Comparison of ENCODE assay signal across 1 cellular context in the genomic region with DNA sequence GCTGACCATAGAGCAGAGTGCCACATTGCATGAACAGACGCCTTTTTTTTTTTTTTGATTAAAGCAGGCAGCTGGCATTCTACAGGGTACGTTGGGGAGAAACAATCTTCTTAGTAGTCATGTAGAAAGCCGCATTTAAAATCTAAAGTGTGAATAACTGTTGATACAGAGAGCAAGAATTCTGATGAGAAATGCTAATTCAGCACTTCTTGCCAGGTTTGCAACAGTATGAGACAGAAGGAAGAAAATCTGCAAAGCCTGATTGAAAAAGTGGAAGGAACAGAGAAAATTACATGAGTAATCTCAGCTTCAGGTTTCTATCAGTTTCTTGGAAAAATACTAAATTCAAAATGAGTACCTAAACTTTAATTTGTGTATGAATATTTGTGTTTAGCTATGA.
TF ChIP-seq lines count a peak whose summit lies in the region.

No MANE protein-coding gene starts in this region.

TF ChIP-seq in SK-N-SH treated with all-trans-retinoic acid at 6 μM for 48 hours, 23 proteins besides CTCF, POLR2A, EP300 and RAD21 (continued from another document):
- TF ChIP-seq TSHZ2 (CRISPR knock-in tag; IDR thresholded peaks at IDR 0.05) (no peak), ZNF70 (CRISPR knock-in tag; IDR thresholded peaks at IDR 0.05) (no peak), GLIS3 (CRISPR knock-in tag; IDR thresholded peaks at IDR 0.05) (no peak), CSRNP3 (CRISPR knock-in tag; IDR thresholded peaks at IDR 0.05) (no peak), SNAI2 (CRISPR knock-in tag; IDR thresholded peaks at IDR 0.05) (no peak), ZC3H10 (CRISPR knock-in tag; IDR thresholded peaks at IDR 0.05) (no peak)
- TF ChIP-seq, protein P1, sequence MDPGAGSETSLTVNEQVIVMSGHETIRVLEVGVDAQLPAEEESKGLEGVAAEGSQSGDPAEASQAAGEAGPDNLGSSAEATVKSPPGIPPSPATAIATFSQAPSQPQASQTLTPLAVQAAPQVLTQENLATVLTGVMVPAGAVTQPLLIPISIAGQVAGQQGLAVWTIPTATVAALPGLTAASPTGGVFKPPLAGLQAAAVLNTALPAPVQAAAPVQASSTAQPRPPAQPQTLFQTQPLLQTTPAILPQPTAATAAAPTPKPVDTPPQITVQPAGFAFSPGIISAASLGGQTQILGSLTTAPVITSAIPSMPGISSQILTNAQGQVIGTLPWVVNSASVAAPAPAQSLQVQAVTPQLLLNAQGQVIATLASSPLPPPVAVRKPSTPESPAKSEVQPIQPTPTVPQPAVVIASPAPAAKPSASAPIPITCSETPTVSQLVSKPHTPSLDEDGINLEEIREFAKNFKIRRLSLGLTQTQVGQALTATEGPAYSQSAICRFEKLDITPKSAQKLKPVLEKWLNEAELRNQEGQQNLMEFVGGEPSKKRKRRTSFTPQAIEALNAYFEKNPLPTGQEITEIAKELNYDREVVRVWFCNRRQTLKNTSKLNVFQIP (CRISPR knock-in tag; IDR thresholded peaks at IDR 0.05; ENCODE audit: borderline replicate concordance, low read depth), result no peak
